ENCODE assay signal across 21 cellular contexts in genomic region chr6:13116155-13116554, GRCh38.
DNase-seq lines count a peak whose midpoint lies in the region; ATAC-seq, FAIRE-seq and TF ChIP-seq lines count a peak whose summit lies in the region.
"Had no signal": no experiment of that assay in that cellular context is flagged by ENCODE, and none has a peak within 500 bp of the region (broad histone marks: within the 10 kb centered on the region; RNA-seq: fewer than 3 reads in every experiment).

No MANE protein-coding gene starts in this region.

- no peak for TF ChIP-seq POLR2A in GM12891 (IDR thresholded peaks at IDR 0.05; ENCODE audit: low read depth, low read length)

- no peak overlapping the region for H3K4ac ChIP-seq in trophoblast cell (ENCODE audit: low read depth, low read length)

- H3K27me3 ChIP-seq in WERI-Rb-1 (ENCODE audit: insufficient read depth, low read depth, severe bottlenecking) (no peaks in the 10 kb centered on the region), trophoblast cell (ENCODE audit: insufficient read depth, low read length) (no peaks in the 10 kb centered on the region)

- no peak overlapping the region for H3K4me2 ChIP-seq in trophoblast cell (ENCODE audit: low read length)

- WGBS in trophoblast cell (ENCODE audit: extremely low coverage, insufficient coverage, insufficient read length): no CpG with 5 or more reads among the region's 1 CpG

- H2AK5ac ChIP-seq in trophoblast cell (ENCODE audit: low read length): no peak overlapping the region

- peak; percentile 69 to 76 for ATAC-seq in stimulated activated naive B cell treated with anti-CD40 and anti-IgM and Interleukin-4, amounts not matched to agents 10 μg/mL and 1 μg/mL and 100 μg/mL, for 72 hours (replicated peaks)
- ATAC-seq: HepG2, Panc1 had no signal

- no peak overlapping the region for H3K4me3 Mint-ChIP-seq in stimulated activated naive B cell treated with anti-CD40 and anti-IgM and Interleukin-4, amounts not matched to agents 10 μg/mL and 1 μg/mL and 100 μg/mL, for 72 hours
- H3K4me3 Mint-ChIP-seq: B cell; CD4-positive, alpha-beta T cell had no signal

- peaks cover 0 to 14% of the 10 kb centered on the region in 2 donors for H3K27me3 Mint-ChIP-seq in stimulated activated naive B cell treated with anti-CD40 and anti-IgM and Interleukin-4, amounts not matched to agents 10 μg/mL and 1 μg/mL and 100 μg/mL, for 72 hours

- TF ChIP-seq CTCF in WERI-Rb-1 (IDR thresholded peaks at IDR 0.05; ENCODE audit: low read depth, low read length): no peak

- no peaks in the 10 kb centered on the region for H3K36me3 ChIP-seq in WERI-Rb-1
- H3K36me3 ChIP-seq in trophoblast cell (ENCODE audit: control insufficient read depth in 1 of 2, insufficient read depth in 2 of 2, low read length in 2 of 2): no peaks in the 10 kb centered on the region

- DNase-seq in GM12891 (ENCODE audit: insufficient read length, low spot score): no peak
- peak; percentile 63 for DNase-seq in MV-4-11 (lab: John Stamatoyannopoulos, UW)
- DNase-seq in SKM-1 treated with dmso at 0.1 percent for 144 hours (lab: John Stamatoyannopoulos, UW; ENCODE audit: unreplicated experiment): peak; percentile 59
- no peak for DNase-seq in stimulated activated naive B cell treated with anti-CD40 and anti-IgM and Interleukin-4, amounts not matched to agents 10 μg/mL and 1 μg/mL and 100 μg/mL, for 72 hours
- no peak for DNase-seq in NK-92 (lab: John Stamatoyannopoulos, UW; ENCODE audit: unreplicated experiment)
- no peak for DNase-seq in WERI-Rb-1
- DNase-seq in trophoblast cell: no peak
- DNase-seq: ACHN; Calu3; CD4-positive, alpha-beta T cell; MM.1S; NCI-H1436; NCI-H2029; NCI-H2171; NCI-H446; NCI-H69 had no signal

- no peak overlapping the region for H3K23ac ChIP-seq in trophoblast cell (ENCODE audit: low read length)

- no peaks in the 10 kb centered on the region for H3K4me1 ChIP-seq in trophoblast cell (ENCODE audit: control insufficient read depth in 1 of 2, insufficient read depth in 2 of 2, low read length in 2 of 2)

- H3K36me3 Mint-ChIP-seq in stimulated activated naive B cell treated with anti-CD40 and anti-IgM and Interleukin-4, amounts not matched to agents 10 μg/mL and 1 μg/mL and 100 μg/mL, for 72 hours: no peaks in the 10 kb centered on the region

- H3K4me1 Mint-ChIP-seq in stimulated activated naive B cell treated with anti-CD40 and anti-IgM and Interleukin-4, amounts not matched to agents 10 μg/mL and 1 μg/mL and 100 μg/mL, for 72 hours: peaks cover 4 to 8% of the 10 kb centered on the region in 2 donors

- H2BK5ac ChIP-seq in trophoblast cell (ENCODE audit: low read depth, low read length, poor library complexity): no peak overlapping the region

- H3K9ac ChIP-seq in trophoblast cell (ENCODE audit: low read length): no peak overlapping the region

- no peak overlapping the region for H2BK12ac ChIP-seq in trophoblast cell (ENCODE audit: low read length)

- H3K27ac ChIP-seq in WERI-Rb-1 (no peak overlapping the region), trophoblast cell (ENCODE audit: low read depth, low read length) (no peak overlapping the region)
- H3K27ac ChIP-seq: SK-N-MC had no signal

- H4K12ac ChIP-seq in trophoblast cell (ENCODE audit: low read depth, low read length): no peak overlapping the region

- H3K4me3 ChIP-seq in WERI-Rb-1 (ENCODE audit: low read depth, low read length): no peak overlapping the region
- H3K4me3 ChIP-seq in trophoblast cell (ENCODE audit: low read depth, low read length): no peak overlapping the region
- H3K4me3 ChIP-seq: SK-N-MC had no signal

- no peak overlapping the region for H3K18ac ChIP-seq in trophoblast cell (ENCODE audit: low read length)

- H3K79me1 ChIP-seq in trophoblast cell (ENCODE audit: low read length): no peaks in the 10 kb centered on the region

- H2BK120ac ChIP-seq in trophoblast cell (ENCODE audit: insufficient read depth, low read length, poor library complexity): no peak overlapping the region

- H3K9me3 ChIP-seq in WERI-Rb-1 (ENCODE audit: severe bottlenecking): no peaks in the 10 kb centered on the region
- H3K9me3 ChIP-seq in trophoblast cell (ENCODE audit: insufficient read depth, low read depth, low read length): no peaks in the 10 kb centered on the region

- H2AFZ ChIP-seq in trophoblast cell (ENCODE audit: insufficient read depth, low read length, poor library complexity): no peak overlapping the region

- H3K14ac ChIP-seq in trophoblast cell (ENCODE audit: low read length): no peak overlapping the region

- peaks cover 2 to 6% of the 10 kb centered on the region in 2 donors for H3K9me3 Mint-ChIP-seq in stimulated activated naive B cell treated with anti-CD40 and anti-IgM and Interleukin-4, amounts not matched to agents 10 μg/mL and 1 μg/mL and 100 μg/mL, for 72 hours
- H3K9me3 Mint-ChIP-seq: CD4-positive, alpha-beta T cell had no signal

- no peak overlapping the region for H3K27ac Mint-ChIP-seq in stimulated activated naive B cell treated with anti-CD40 and anti-IgM and Interleukin-4, amounts not matched to agents 10 μg/mL and 1 μg/mL and 100 μg/mL, for 72 hours
- H3K27ac Mint-ChIP-seq: B cell; CD4-positive, alpha-beta T cell had no signal

- FAIRE-seq in GM12891 (lab: Jason Lieb, UNC): no peak
- FAIRE-seq: H1, HepG2 had no signal

- no peaks in the 10 kb centered on the region for H3K79me2 ChIP-seq in trophoblast cell (ENCODE audit: control insufficient read depth, insufficient read depth, low read length, poor library complexity)

- no peak overlapping the region for H4K8ac ChIP-seq in trophoblast cell (ENCODE audit: low read depth, low read length)

- H4K91ac ChIP-seq in trophoblast cell (ENCODE audit: low read depth, low read length): no peak overlapping the region

TF ChIP-seq in GM12891, 5 proteins besides CTCF, POLR2A, EP300 and RAD21:
- peak; percentile 93 for TF ChIP-seq SPI1 (IDR thresholded peaks at IDR 0.05; ENCODE audit: low read depth, low read length)
- TF ChIP-seq POLR2AphosphoS5 (IDR thresholded peaks at IDR 0.05; ENCODE audit: low read depth, low read length): no peak
- no peak for TF ChIP-seq TAF1 (IDR thresholded peaks at IDR 0.05; ENCODE audit: low read depth, low read length)

Comparison
In these comparisons a context has a peak if more than half of its experiments do, and no peak if none do; other contexts are left out.
1. DNase-seq: peak in MV-4-11 (single experiment) and SKM-1 treated with dmso at 0.1 percent for 144 hours (single experiment); none in GM12891 (single experiment), stimulated activated naive B cell treated with anti-CD40 and anti-IgM and Interleukin-4, amounts not matched to agents 10 μg/mL and 1 μg/mL and 100 μg/mL, for 72 hours (single experiment), NK-92 (single experiment), WERI-Rb-1 (single experiment) and trophoblast cell (0 of 2).